Comparison of ENCODE assay signal across 11 cellular contexts in genomic region chr16:22141746-22142145, GRCh38. TPM values are rescaled to one million over a fixed set of nuclear protein-coding genes. Genes with fewer than 3 reads are reported as not detected.
DNase-seq lines count a peak whose midpoint lies in the region; ATAC-seq, FAIRE-seq and TF ChIP-seq lines count a peak whose summit lies in the region.
"Had no signal": no experiment of that assay in that cellular context is flagged by ENCODE, and none has a peak within 500 bp of the region (broad histone marks: within the 10 kb centered on the region; RNA-seq: fewer than 3 reads in every experiment).

No MANE protein-coding gene starts in this region.

- no peak overlapping the region for H2AFZ ChIP-seq in astrocyte (ENCODE audit: low read depth, low read length)

- no peaks in the 10 kb centered on the region for H3K9me3 Mint-ChIP-seq in astrocyte (ENCODE audit: unreplicated experiment)
- no peaks in the 10 kb centered on the region for H3K9me3 Mint-ChIP-seq in activated T-helper 2 cell treated with anti-CD3 and anti-CD28 coated beads, Interferon-gamma antibody, Interleukin-2, Interleukin-4, amounts not matched to agents 10 μg/mL and 5 μg/mL and 100 μg/mL, durations not matched to agents 14 hours and 24 hours and 36 hours

- intact Hi-C loops in lower lobe of right lung (cut with DNase I): no loop called here
- intact Hi-C loops in activated T-helper 2 cell treated with anti-CD3 and anti-CD28 coated beads, Interferon-gamma antibody, Interleukin-2, Interleukin-4, amounts not matched to agents 10 μg/mL and 5 μg/mL and 100 μg/mL, durations not matched to agents 14 hours and 24 hours and 36 hours (cut with micrococcal nuclease): no loop called here

- H3K4me3 ChIP-seq in astrocyte (ENCODE audit: insufficient read depth, low read depth, low read length): no peak overlapping the region
- no peak overlapping the region for H3K4me3 ChIP-seq in lower lobe of right lung

- H3K27ac ChIP-seq in astrocyte (ENCODE audit: low read depth, low read length): no peak overlapping the region
- no peak overlapping the region for H3K27ac ChIP-seq in lower lobe of right lung

- no peaks in the 10 kb centered on the region for H3K4me1 Mint-ChIP-seq in astrocyte (ENCODE audit: low read depth, unreplicated experiment)
- H3K4me1 Mint-ChIP-seq in activated T-helper 2 cell treated with anti-CD3 and anti-CD28 coated beads, Interferon-gamma antibody, Interleukin-2, Interleukin-4, amounts not matched to agents 10 μg/mL and 5 μg/mL and 100 μg/mL, durations not matched to agents 14 hours and 24 hours and 36 hours (ENCODE audit: low read depth): no peaks in the 10 kb centered on the region

- no peak overlapping the region for H3K4me2 ChIP-seq in astrocyte (ENCODE audit: low read length)

- H3K9me3 ChIP-seq in astrocyte (ENCODE audit: insufficient read depth, low read depth, low read length): no peaks in the 10 kb centered on the region
- no peaks in the 10 kb centered on the region for H3K9me3 ChIP-seq in lower lobe of right lung

- DNase-seq in DMS53 treated with DMSO at 0.1 percent for 48 hours (lab: John Stamatoyannopoulos, UW; ENCODE audit: unreplicated experiment) (peak; percentile 2), HuH-7.5 (ENCODE audit: low spot score) (peak; percentile 33), astrocyte (ENCODE audit: low read depth) (no peak), lower lobe of right lung (no peak), T-helper 1 cell (no peak)
- DNase-seq in activated CD4-positive, alpha-beta T cell treated with anti-CD3 and anti-CD28 coated beads for 4 hours: no peak
- DNase-seq in activated T-helper 2 cell treated with anti-CD3 and anti-CD28 coated beads, Interferon-gamma antibody, Interleukin-2, Interleukin-4, amounts not matched to agents 10 μg/mL and 5 μg/mL and 100 μg/mL, durations not matched to agents 14 hours and 24 hours and 36 hours (ENCODE audit: low spot score): no peak
- DNase-seq: stimulated activated naive CD4-positive, alpha-beta T cell had no signal

- peaks cover 49% of the 10 kb centered on the region for H3K27me3 Mint-ChIP-seq in astrocyte (ENCODE audit: low read depth, unreplicated experiment)
- H3K27me3 Mint-ChIP-seq in activated T-helper 2 cell treated with anti-CD3 and anti-CD28 coated beads, Interferon-gamma antibody, Interleukin-2, Interleukin-4, amounts not matched to agents 10 μg/mL and 5 μg/mL and 100 μg/mL, durations not matched to agents 14 hours and 24 hours and 36 hours (ENCODE audit: low read depth): peaks cover 7% of the 10 kb centered on the region

- no peaks in the 10 kb centered on the region for H4K20me1 ChIP-seq in astrocyte (ENCODE audit: insufficient read depth, low read length)

- no peak overlapping the region for H3K27ac Mint-ChIP-seq in astrocyte (ENCODE audit: unreplicated experiment)
- H3K27ac Mint-ChIP-seq in activated T-helper 2 cell treated with anti-CD3 and anti-CD28 coated beads, Interferon-gamma antibody, Interleukin-2, Interleukin-4, amounts not matched to agents 10 μg/mL and 5 μg/mL and 100 μg/mL, durations not matched to agents 14 hours and 24 hours and 36 hours: no peak overlapping the region

- H3K9ac ChIP-seq in astrocyte (ENCODE audit: low read length): no peak overlapping the region

- H3K36me3 ChIP-seq in astrocyte (ENCODE audit: insufficient read depth, low read length) (no peaks in the 10 kb centered on the region), lower lobe of right lung (no peaks in the 10 kb centered on the region)

- H3K27me3 ChIP-seq in astrocyte (ENCODE audit: insufficient read depth, low read length) (peaks cover 2% of the 10 kb centered on the region), lower lobe of right lung (ENCODE audit: low read depth) (no peaks in the 10 kb centered on the region)

- no peaks in the 10 kb centered on the region for H3K36me3 Mint-ChIP-seq in astrocyte (ENCODE audit: low read depth, unreplicated experiment)
- no peaks in the 10 kb centered on the region for H3K36me3 Mint-ChIP-seq in activated T-helper 2 cell treated with anti-CD3 and anti-CD28 coated beads, Interferon-gamma antibody, Interleukin-2, Interleukin-4, amounts not matched to agents 10 μg/mL and 5 μg/mL and 100 μg/mL, durations not matched to agents 14 hours and 24 hours and 36 hours (ENCODE audit: low read depth)

- H3K4me1 ChIP-seq in astrocyte (ENCODE audit: insufficient read depth, low read length): no peaks in the 10 kb centered on the region
- no peaks in the 10 kb centered on the region for H3K4me1 ChIP-seq in lower lobe of right lung

- no peak overlapping the region for H3K4me3 Mint-ChIP-seq in astrocyte (ENCODE audit: unreplicated experiment)
- no peak overlapping the region for H3K4me3 Mint-ChIP-seq in activated T-helper 2 cell treated with anti-CD3 and anti-CD28 coated beads, Interferon-gamma antibody, Interleukin-2, Interleukin-4, amounts not matched to agents 10 μg/mL and 5 μg/mL and 100 μg/mL, durations not matched to agents 14 hours and 24 hours and 36 hours (ENCODE audit: low read depth)

- ATAC-seq in lower lobe of right lung: no peak
- no peak for ATAC-seq in esophagus mucosa

- no peak for FAIRE-seq in astrocyte (lab: Jason Lieb, UNC)
- FAIRE-seq: RCC 7860 had no signal

- TF ChIP-seq CTCF in astrocyte (IDR thresholded peaks at IDR 0.05; ENCODE audit: insufficient read depth, low read depth, low read length) (peak; percentile 30), lower lobe of right lung (IDR thresholded peaks at IDR 0.05) (peak; percentile 17)

- no peaks in the 10 kb centered on the region for H3K79me2 ChIP-seq in astrocyte (ENCODE audit: insufficient read depth, low read length)

RNA-seq across cellular contexts. Expression of gene SDR42E2, which starts 20.6 kb away (rescaled TPM):
- not detected in 2 replicates for total RNA-seq in astrocyte
- 0.24 TPM for total RNA-seq in lower lobe of right lung
- not detected for total RNA-seq in esophagus mucosa
- 0.09 TPM in 1 of 2 replicates, not detected in the other for total RNA-seq in activated T-helper 2 cell treated with anti-CD3 and anti-CD28 coated beads, Interferon-gamma antibody, Interleukin-2, Interleukin-4, amounts not matched to agents 10 μg/mL and 5 μg/mL and 100 μg/mL, durations not matched to agents 14 hours and 24 hours and 36 hours
- total RNA-seq: posterior vena cava had no signal

RNA-seq across cellular contexts. Expression of gene VWA3A, which starts 49.4 kb away (rescaled TPM):
- total RNA-seq in astrocyte: not detected in 2 replicates
- 12.3 TPM for total RNA-seq in lower lobe of right lung
- not detected for total RNA-seq in esophagus mucosa
- 0.07 and 0.11 TPM in 2 replicates for total RNA-seq in activated T-helper 2 cell treated with anti-CD3 and anti-CD28 coated beads, Interferon-gamma antibody, Interleukin-2, Interleukin-4, amounts not matched to agents 10 μg/mL and 5 μg/mL and 100 μg/mL, durations not matched to agents 14 hours and 24 hours and 36 hours
- total RNA-seq: posterior vena cava had no signal

Comparison
In these comparisons a context has a peak if more than half of its experiments do, and no peak if none do; other contexts are left out.
1. DNase-seq: peak in DMS53 treated with DMSO at 0.1 percent for 48 hours (single experiment) and HuH-7.5 (single experiment); none in astrocyte (single experiment), lower lobe of right lung (single experiment), activated CD4-positive, alpha-beta T cell treated with anti-CD3 and anti-CD28 coated beads for 4 hours (0 of 2), activated T-helper 2 cell treated with anti-CD3 and anti-CD28 coated beads, Interferon-gamma antibody, Interleukin-2, Interleukin-4, amounts not matched to agents 10 μg/mL and 5 μg/mL and 100 μg/mL, durations not matched to agents 14 hours and 24 hours and 36 hours (single experiment) and T-helper 1 cell (0 of 5).
2. RNA of gene VWA3A, which starts 49.4 kb away (total RNA-seq): 12.3 TPM in lower lobe of right lung (single experiment); 0.07 to 0.11 TPM in activated T-helper 2 cell treated with anti-CD3 and anti-CD28 coated beads, Interferon-gamma antibody, Interleukin-2, Interleukin-4, amounts not matched to agents 10 μg/mL and 5 μg/mL and 100 μg/mL, durations not matched to agents 14 hours and 24 hours and 36 hours, not detected in astrocyte and not detected in esophagus mucosa (single experiment); every median in the first group is over 10 times any median in the second.